In genomic region chr22:37544955-37545702, GRCh38 we compare ENCODE assay signal across 8 cellular contexts. TPM values are rescaled to one million over a fixed set of nuclear protein-coding genes. Genes with fewer than 3 reads are reported as not detected.
A peak's percentile ranks its signal among the peaks of the same experiment; 100 is the strongest.
DNase-seq lines count a peak whose midpoint lies in the region; ATAC-seq and TF ChIP-seq lines count a peak whose summit lies in the region.

No MANE protein-coding gene starts in this region.

- H3K4me3 ChIP-seq in epithelial cell of esophagus (ENCODE audit: low read length) (peak overlapping the region; percentile 23), mucosa of rectum (ENCODE audit: low read length in 2 of 2) (peak overlapping the region; percentile 41 to 47)

- H3K4me1 ChIP-seq in mucosa of rectum (ENCODE audit: control insufficient read depth in 2 of 2, insufficient read depth in 2 of 2, low read length in 2 of 2): peaks cover 15 to 26% of the 10 kb centered on the region in 2 donors

- peak; percentile 71 for DNase-seq in Daoy (ENCODE audit: low read depth)
- DNase-seq in LoVo (ENCODE audit: low spot score): peak; percentile 56
- DNase-seq in activated CD4-positive, alpha-beta T cell treated with anti-CD3 and anti-CD28 coated beads, Interleukin-2, amount 50 U/mL, for 48 hours: peak; percentile 75 to 82
- DNase-seq in epithelial cell of esophagus (ENCODE audit: low read depth): peak; percentile 90
- DNase-seq in substantia nigra (lab: John Stamatoyannopoulos, UW): peak in 33 of 49 donors; percentile 16 to 70 (median 41)
- no peak for DNase-seq in DMS153 treated with DMSO at 0.1 percent for 48 hours (lab: John Stamatoyannopoulos, UW; ENCODE audit: unreplicated experiment)

- peak; percentile 77 for TF ChIP-seq CTCF in epithelial cell of esophagus (IDR thresholded peaks at IDR 0.05; ENCODE audit: insufficient read depth, low read depth, low read length, missing control alignments)

- H3K27ac ChIP-seq in mucosa of rectum (ENCODE audit: low read depth in 2 of 2, low read length in 2 of 2) (peak overlapping the region; percentile 88), substantia nigra (ENCODE audit: low read depth, low read length, poor library complexity, severe bottlenecking) (peak overlapping the region; percentile 94)

- no peaks in the 10 kb centered on the region for H3K27me3 ChIP-seq in mucosa of rectum (ENCODE audit: control insufficient read depth in 2 of 2, insufficient read depth in 2 of 2, low read length in 2 of 2)

- ATAC-seq in GM18520 (IDR thresholded peaks at IDR 0.05; ENCODE audit: unreplicated experiment): no peak

- H3K9me3 ChIP-seq in mucosa of rectum (ENCODE audit: control insufficient read depth in 2 of 2, low read length in 2 of 2): no peaks in the 10 kb centered on the region

- H3K36me3 ChIP-seq in mucosa of rectum (ENCODE audit: control insufficient read depth in 2 of 2, insufficient read depth in 2 of 2, low read length in 2 of 2): no peaks in the 10 kb centered on the region

- H3K9ac ChIP-seq in mucosa of rectum (ENCODE audit: low read depth in 1 of 2, low read length in 2 of 2): peak overlapping the region; percentile 63 to 79

RNA-seq across cellular contexts. Expression of gene CDC42EP1, which starts 15.2 kb away (rescaled TPM):
- 11.8 and 13.1 TPM in 2 replicates for total RNA-seq in Daoy (2014; rRNA removed; shearing (Covaris generic))

RNA-seq across cellular contexts. Expression of gene CARD10, which starts 25.9 kb away (rescaled TPM):
- 24.0 and 25.9 TPM in 2 replicates for total RNA-seq in Daoy (2014; rRNA removed; shearing (Covaris generic))

RNA-seq across cellular contexts. Expression of gene LGALS2, which starts 34.8 kb away (rescaled TPM):
- not detected in 2 replicates for total RNA-seq in Daoy (2014; rRNA removed; shearing (Covaris generic))

RNA-seq across cellular contexts. Expression of gene MFNG, which starts 58.9 kb away (rescaled TPM):
- total RNA-seq in Daoy (2014; rRNA removed; shearing (Covaris generic)): 2.4 and 3.0 TPM in 2 replicates
